8 cellular contexts compared by ENCODE assay signal in genomic region chr11:72641900-72642814, GRCh38. TPM values are rescaled to one million over a fixed set of nuclear protein-coding genes. Genes with fewer than 3 reads are reported as not detected.
DNase-seq lines count a peak whose midpoint lies in the region; ATAC-seq and TF ChIP-seq lines count a peak whose summit lies in the region.

No MANE protein-coding gene starts in this region.

- no peaks in the 10 kb centered on the region for H3K9me3 ChIP-seq in Panc1 (ENCODE audit: control insufficient read depth, insufficient read depth, low read depth, low read length)
- H3K9me3 ChIP-seq in liver (ENCODE audit: control insufficient read depth in 4 of 4, low read length in 3 of 4), result no peaks in the 10 kb centered on the region

- TF ChIP-seq CTCF in Panc1 (IDR thresholded peaks at IDR 0.05) (no peak), liver (IDR thresholded peaks at IDR 0.05; ENCODE audit: low read depth, low read length, missing input control) (no peak)

- intact Hi-C loops in Panc1 (cut with micrococcal nuclease; ENCODE audit: unreplicated experiment), result loop anchor here (2.0 to 10.0 kb wide), 3 partner anchors 43 to 167 kb away; no protein-coding TSS in a partner anchor

- H3K4me3 ChIP-seq in Panc1 (ENCODE audit: low read depth in 2 of 2, low read length in 2 of 2), result peak overlapping the region; percentile 37 to 50
- peak overlapping the region; percentile 9 to 52 (median 27) for H3K4me3 ChIP-seq in liver (ENCODE audit: low read depth in 1 of 3, low read length in 3 of 3)

- TF ChIP-seq RAD21 in liver (IDR thresholded peaks at IDR 0.05), result no peak

- in situ Hi-C loops in Panc1 (cut with HindIII; ENCODE audit: low pct_unique_long_range_greater_than_20kb, low sequenced_read_pairs), result no loop called here

- H3K9ac ChIP-seq in liver (ENCODE audit: low read depth in 1 of 2, low read length in 2 of 2), result no peak overlapping the region

- POLR2A ChIA-PET in Panc1 (lab: Charles Lee), result no interaction called here

- H3K4me1 ChIP-seq in Panc1 (ENCODE audit: control insufficient read depth, insufficient read depth, low read length), result peaks cover 6% of the 10 kb centered on the region; the same call in 1 of the 2 replicates
- peaks cover 0 to 14% (median 8%) of the 10 kb centered on the region in 4 donors for H3K4me1 ChIP-seq in liver (ENCODE audit: control insufficient read depth in 4 of 4, insufficient read depth in 4 of 4, low read length in 3 of 4)

- ATAC-seq in Panc1, result peak; percentile 81

- no TSS peak for BruUV-seq in Panc1 (replicated peaks; lab: Mats Ljungman, UMichigan)

- H3K27me3 ChIP-seq in Panc1 (ENCODE audit: control insufficient read depth, insufficient read depth, low read length), result peaks cover 13% of the 10 kb centered on the region
- no peaks in the 10 kb centered on the region for H3K27me3 ChIP-seq in liver (ENCODE audit: control insufficient read depth in 4 of 4, insufficient read depth in 4 of 4, low read length in 3 of 4)

- peak; percentile 41 for DNase-seq in NCI-H82 (lab: John Stamatoyannopoulos, UW)
- no peak for DNase-seq in NCI-H82 treated with DMSO at 0.1 percent for 48 hours (lab: John Stamatoyannopoulos, UW; ENCODE audit: unreplicated experiment)
- DNase-seq in Panc1 (ENCODE audit: low read depth, low spot score), result no peak
- DNase-seq in cerebellum (ENCODE audit: low spot score), result peak; percentile 57
- peak in 17 of 49 donors; percentile 16 to 64 (median 41) for DNase-seq in substantia nigra (lab: John Stamatoyannopoulos, UW)
- no peak for DNase-seq in SIG-M5 (lab: John Stamatoyannopoulos, UW)
- DNase-seq in NCI-H1436 treated with DMSO at 0.1 percent for 48 hours (lab: John Stamatoyannopoulos, UW), result no peak

- H3K36me3 ChIP-seq in Panc1 (ENCODE audit: control insufficient read depth, insufficient read depth, low read length) (no peaks in the 10 kb centered on the region), liver (ENCODE audit: control insufficient read depth in 4 of 4, insufficient read depth in 3 of 4, low read depth in 1 of 4, low read length in 3 of 4) (no peaks in the 10 kb centered on the region)

- H3K27ac ChIP-seq in Panc1 (ENCODE audit: low read length), result no peak overlapping the region
- peak overlapping the region in 1 of 2 donors; percentile 61 for H3K27ac ChIP-seq in liver (ENCODE audit: low read depth in 1 of 2, low read length in 2 of 2)
- peak overlapping the region; percentile 61 for H3K27ac ChIP-seq in substantia nigra (ENCODE audit: low read depth, low read length, poor library complexity, severe bottlenecking)

- 5% methylated on average over 87 of the region's 87 CpGs for WGBS in liver

- CTCF ChIA-PET in Panc1 (lab: Charles Lee), result interaction anchor here (0.6 to 2.1 kb wide), 3 partner anchors 26 to 43 kb away, joined by 4 to 11 read pairs (median 7); no protein-coding TSS in a partner anchor

TF ChIP-seq in liver, 16 proteins besides CTCF, POLR2A, EP300 and RAD21:
- TF ChIP-seq FOXA1 (IDR thresholded peaks at IDR 0.05) (no peak), HNF4A (conservative IDR thresholded peaks at IDR 0.05) (no peak), JUND (IDR thresholded peaks at IDR 0.05) (no peak), TAF1 (conservative IDR thresholded peaks at IDR 0.05) (no peak), EGR1 (IDR thresholded peaks at IDR 0.05; ENCODE audit: low read depth in 2 of 2) (no peak), RXRA (IDR thresholded peaks at IDR 0.05) (no peak), ATF3 (IDR thresholded peaks at IDR 0.05) (no peak), FOXA2 (IDR thresholded peaks at IDR 0.05) (no peak), GABPA (IDR thresholded peaks at IDR 0.05 in 1 of 2, conservative IDR thresholded peaks at IDR 0.05 in 1 of 2) (no peak), YY1 (IDR thresholded peaks at IDR 0.05) (no peak)
- TF ChIP-seq, protein P1, sequence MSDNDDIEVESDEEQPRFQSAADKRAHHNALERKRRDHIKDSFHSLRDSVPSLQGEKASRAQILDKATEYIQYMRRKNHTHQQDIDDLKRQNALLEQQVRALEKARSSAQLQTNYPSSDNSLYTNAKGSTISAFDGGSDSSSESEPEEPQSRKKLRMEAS (IDR thresholded peaks at IDR 0.05), result no peak
- TF ChIP-seq, protein P2, sequence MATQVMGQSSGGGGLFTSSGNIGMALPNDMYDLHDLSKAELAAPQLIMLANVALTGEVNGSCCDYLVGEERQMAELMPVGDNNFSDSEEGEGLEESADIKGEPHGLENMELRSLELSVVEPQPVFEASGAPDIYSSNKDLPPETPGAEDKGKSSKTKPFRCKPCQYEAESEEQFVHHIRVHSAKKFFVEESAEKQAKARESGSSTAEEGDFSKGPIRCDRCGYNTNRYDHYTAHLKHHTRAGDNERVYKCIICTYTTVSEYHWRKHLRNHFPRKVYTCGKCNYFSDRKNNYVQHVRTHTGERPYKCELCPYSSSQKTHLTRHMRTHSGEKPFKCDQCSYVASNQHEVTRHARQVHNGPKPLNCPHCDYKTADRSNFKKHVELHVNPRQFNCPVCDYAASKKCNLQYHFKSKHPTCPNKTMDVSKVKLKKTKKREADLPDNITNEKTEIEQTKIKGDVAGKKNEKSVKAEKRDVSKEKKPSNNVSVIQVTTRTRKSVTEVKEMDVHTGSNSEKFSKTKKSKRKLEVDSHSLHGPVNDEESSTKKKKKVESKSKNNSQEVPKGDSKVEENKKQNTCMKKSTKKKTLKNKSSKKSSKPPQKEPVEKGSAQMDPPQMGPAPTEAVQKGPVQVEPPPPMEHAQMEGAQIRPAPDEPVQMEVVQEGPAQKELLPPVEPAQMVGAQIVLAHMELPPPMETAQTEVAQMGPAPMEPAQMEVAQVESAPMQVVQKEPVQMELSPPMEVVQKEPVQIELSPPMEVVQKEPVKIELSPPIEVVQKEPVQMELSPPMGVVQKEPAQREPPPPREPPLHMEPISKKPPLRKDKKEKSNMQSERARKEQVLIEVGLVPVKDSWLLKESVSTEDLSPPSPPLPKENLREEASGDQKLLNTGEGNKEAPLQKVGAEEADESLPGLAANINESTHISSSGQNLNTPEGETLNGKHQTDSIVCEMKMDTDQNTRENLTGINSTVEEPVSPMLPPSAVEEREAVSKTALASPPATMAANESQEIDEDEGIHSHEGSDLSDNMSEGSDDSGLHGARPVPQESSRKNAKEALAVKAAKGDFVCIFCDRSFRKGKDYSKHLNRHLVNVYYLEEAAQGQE (IDR thresholded peaks at IDR 0.05), result no peak
- TF ChIP-seq, protein P3, sequence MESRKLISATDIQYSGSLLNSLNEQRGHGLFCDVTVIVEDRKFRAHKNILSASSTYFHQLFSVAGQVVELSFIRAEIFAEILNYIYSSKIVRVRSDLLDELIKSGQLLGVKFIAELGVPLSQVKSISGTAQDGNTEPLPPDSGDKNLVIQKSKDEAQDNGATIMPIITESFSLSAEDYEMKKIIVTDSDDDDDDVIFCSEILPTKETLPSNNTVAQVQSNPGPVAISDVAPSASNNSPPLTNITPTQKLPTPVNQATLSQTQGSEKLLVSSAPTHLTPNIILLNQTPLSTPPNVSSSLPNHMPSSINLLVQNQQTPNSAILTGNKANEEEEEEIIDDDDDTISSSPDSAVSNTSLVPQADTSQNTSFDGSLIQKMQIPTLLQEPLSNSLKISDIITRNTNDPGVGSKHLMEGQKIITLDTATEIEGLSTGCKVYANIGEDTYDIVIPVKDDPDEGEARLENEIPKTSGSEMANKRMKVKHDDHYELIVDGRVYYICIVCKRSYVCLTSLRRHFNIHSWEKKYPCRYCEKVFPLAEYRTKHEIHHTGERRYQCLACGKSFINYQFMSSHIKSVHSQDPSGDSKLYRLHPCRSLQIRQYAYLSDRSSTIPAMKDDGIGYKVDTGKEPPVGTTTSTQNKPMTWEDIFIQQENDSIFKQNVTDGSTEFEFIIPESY (IDR thresholded peaks at IDR 0.05), result no peak

RNA-seq across cellular contexts. Expression of gene PDE2A, which starts 32.1 kb away (rescaled TPM):
- total RNA-seq in Panc1 (2021; ENCODE audit: unreplicated experiment), result 0.74 TPM
- polyA plus RNA-seq in Panc1 (2012; ENCODE audit: insufficient read length), result 0.51 TPM
- 8.4 TPM for total RNA-seq in cerebellum
- 10 to 100 TPM in 1 of 2 donors, 1 to 10 TPM in 1; 9.3 to 32.8 TPM for total RNA-seq in liver
- polyA plus RNA-seq in liver, result 10 to 100 TPM in 1 of 2 donors, 1 to 10 TPM in 1; 4.3 to 16.6 TPM

Comparison
In these comparisons a context has a peak if more than half of its experiments do, and no peak if none do; other contexts are left out.
1. DNase-seq: peak in NCI-H82 (single experiment) and cerebellum (single experiment); none in NCI-H82 treated with DMSO at 0.1 percent for 48 hours (single experiment), Panc1 (single experiment), SIG-M5 (single experiment) and NCI-H1436 treated with DMSO at 0.1 percent for 48 hours (single experiment).